1 cellular context compared by ENCODE assay signal in the genomic region with DNA sequence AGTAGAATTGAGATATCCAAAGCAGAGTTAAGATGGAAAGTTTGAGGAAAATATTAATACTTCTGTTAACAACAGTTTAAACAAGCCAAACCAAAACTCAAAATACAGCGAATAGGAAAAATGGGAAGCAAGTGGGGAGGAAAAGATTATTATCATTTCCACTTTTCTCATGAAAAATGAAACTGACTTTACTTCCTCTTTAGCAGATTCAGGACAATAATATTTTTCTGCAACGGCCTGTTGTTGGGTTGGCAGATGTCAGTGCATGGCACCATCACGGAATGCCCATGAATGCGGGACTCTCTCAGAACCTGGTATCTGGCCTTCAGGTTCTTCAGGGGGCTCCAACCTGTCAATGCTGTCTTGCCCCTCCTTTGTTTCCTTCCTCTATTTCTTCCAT.
TF ChIP-seq lines count a peak whose summit lies in the region.

No MANE protein-coding gene starts in this region.

TF ChIP-seq in GM12878, 131 proteins besides CTCF, POLR2A, EP300 and RAD21:
- TF ChIP-seq, protein P1, sequence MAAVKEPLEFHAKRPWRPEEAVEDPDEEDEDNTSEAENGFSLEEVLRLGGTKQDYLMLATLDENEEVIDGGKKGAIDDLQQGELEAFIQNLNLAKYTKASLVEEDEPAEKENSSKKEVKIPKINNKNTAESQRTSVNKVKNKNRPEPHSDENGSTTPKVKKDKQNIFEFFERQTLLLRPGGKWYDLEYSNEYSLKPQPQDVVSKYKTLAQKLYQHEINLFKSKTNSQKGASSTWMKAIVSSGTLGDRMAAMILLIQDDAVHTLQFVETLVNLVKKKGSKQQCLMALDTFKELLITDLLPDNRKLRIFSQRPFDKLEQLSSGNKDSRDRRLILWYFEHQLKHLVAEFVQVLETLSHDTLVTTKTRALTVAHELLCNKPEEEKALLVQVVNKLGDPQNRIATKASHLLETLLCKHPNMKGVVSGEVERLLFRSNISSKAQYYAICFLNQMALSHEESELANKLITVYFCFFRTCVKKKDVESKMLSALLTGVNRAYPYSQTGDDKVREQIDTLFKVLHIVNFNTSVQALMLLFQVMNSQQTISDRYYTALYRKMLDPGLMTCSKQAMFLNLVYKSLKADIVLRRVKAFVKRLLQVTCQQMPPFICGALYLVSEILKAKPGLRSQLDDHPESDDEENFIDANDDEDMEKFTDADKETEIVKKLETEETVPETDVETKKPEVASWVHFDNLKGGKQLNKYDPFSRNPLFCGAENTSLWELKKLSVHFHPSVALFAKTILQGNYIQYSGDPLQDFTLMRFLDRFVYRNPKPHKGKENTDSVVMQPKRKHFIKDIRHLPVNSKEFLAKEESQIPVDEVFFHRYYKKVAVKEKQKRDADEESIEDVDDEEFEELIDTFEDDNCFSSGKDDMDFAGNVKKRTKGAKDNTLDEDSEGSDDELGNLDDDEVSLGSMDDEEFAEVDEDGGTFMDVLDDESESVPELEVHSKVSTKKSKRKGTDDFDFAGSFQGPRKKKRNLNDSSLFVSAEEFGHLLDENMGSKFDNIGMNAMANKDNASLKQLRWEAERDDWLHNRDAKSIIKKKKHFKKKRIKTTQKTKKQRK (IDR thresholded peaks at IDR 0.05; ENCODE audit: low read depth, low read length): no peak
- TF ChIP-seq STAT3 (IDR thresholded peaks at IDR 0.05; ENCODE audit: low read depth, low read length) (no peak), NFYA (IDR thresholded peaks at IDR 0.05; ENCODE audit: borderline replicate concordance, low read depth, low read length) (no peak), HDGF (IDR thresholded peaks at IDR 0.05) (no peak), JUNB (IDR thresholded peaks at IDR 0.05) (no peak), IRF4 (IDR thresholded peaks at IDR 0.05; ENCODE audit: low read depth, low read length) (no peak), NR2F1 (conservative IDR thresholded peaks at IDR 0.05) (no peak), BCL11A (IDR thresholded peaks at IDR 0.05; ENCODE audit: low read depth, low read length) (no peak), POU2F2 (IDR thresholded peaks at IDR 0.05; ENCODE audit: borderline replicate concordance, low read depth, low read length) (no peak), TARDBP (IDR thresholded peaks at IDR 0.05; ENCODE audit: borderline replicate concordance) (no peak), ZNF217 (IDR thresholded peaks at IDR 0.05) (no peak)
- TF ChIP-seq, protein P2, sequence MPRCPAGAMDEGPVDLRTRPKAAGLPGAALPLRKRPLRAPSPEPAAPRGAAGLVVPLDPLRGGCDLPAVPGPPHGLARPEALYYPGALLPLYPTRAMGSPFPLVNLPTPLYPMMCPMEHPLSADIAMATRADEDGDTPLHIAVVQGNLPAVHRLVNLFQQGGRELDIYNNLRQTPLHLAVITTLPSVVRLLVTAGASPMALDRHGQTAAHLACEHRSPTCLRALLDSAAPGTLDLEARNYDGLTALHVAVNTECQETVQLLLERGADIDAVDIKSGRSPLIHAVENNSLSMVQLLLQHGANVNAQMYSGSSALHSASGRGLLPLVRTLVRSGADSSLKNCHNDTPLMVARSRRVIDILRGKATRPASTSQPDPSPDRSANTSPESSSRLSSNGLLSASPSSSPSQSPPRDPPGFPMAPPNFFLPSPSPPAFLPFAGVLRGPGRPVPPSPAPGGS (IDR thresholded peaks at IDR 0.05; ENCODE audit: borderline replicate concordance, insufficient read depth, low read depth, low read length, poor library complexity, severe bottlenecking): no peak
TF ChIP-seq in GM12878: peak in this region for 0.
